1 cellular context compared by ENCODE assay signal in the genomic region with DNA sequence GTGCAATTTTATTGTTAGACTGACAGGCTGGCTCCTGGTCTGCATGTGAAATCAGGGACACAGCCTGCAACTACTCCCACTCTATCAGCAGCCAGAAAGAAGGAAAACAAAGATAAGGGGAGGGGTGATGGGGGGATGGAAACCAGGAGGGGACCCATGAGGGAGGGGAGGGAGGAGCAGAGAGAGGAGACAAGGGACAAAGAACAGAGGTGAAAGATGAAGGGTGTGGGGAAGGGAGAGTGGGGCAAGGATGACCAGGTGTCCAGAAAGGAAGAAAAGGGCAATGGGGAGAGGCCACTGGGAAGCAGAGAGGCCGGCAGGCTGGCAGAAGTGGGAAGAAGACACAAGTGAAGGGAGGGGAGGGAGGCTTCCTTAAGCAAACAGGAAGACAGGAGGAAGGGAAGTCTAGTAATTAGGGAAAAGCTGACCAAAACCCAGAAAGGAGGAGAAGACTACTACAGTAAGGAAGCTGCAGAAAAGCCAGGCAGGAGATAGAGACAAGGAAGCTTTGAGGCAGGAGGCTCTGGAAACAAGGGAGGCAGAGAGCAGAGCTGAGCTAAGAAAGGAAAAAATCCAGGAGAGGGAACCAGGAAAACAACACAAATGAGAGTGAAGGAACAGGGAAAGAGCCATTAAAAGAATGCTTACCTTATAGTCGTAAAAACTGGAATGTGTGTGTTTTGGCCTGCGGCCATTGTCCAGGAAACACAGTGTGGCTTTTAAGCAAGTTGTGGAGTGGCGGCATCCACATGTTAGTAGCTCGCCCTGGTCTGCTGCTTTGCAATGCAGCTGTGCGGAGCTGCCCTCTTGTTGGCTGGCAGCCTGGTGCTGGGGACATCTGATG.
A peak's percentile ranks its signal among the peaks of the same experiment; 100 is the strongest.
TF ChIP-seq lines count a peak whose summit lies in the region.

No MANE protein-coding gene starts in this region.

TF ChIP-seq in HEK293, 187 proteins besides CTCF, POLR2A, EP300 and RAD21 (continued from another document):
- TF ChIP-seq, protein P1, sequence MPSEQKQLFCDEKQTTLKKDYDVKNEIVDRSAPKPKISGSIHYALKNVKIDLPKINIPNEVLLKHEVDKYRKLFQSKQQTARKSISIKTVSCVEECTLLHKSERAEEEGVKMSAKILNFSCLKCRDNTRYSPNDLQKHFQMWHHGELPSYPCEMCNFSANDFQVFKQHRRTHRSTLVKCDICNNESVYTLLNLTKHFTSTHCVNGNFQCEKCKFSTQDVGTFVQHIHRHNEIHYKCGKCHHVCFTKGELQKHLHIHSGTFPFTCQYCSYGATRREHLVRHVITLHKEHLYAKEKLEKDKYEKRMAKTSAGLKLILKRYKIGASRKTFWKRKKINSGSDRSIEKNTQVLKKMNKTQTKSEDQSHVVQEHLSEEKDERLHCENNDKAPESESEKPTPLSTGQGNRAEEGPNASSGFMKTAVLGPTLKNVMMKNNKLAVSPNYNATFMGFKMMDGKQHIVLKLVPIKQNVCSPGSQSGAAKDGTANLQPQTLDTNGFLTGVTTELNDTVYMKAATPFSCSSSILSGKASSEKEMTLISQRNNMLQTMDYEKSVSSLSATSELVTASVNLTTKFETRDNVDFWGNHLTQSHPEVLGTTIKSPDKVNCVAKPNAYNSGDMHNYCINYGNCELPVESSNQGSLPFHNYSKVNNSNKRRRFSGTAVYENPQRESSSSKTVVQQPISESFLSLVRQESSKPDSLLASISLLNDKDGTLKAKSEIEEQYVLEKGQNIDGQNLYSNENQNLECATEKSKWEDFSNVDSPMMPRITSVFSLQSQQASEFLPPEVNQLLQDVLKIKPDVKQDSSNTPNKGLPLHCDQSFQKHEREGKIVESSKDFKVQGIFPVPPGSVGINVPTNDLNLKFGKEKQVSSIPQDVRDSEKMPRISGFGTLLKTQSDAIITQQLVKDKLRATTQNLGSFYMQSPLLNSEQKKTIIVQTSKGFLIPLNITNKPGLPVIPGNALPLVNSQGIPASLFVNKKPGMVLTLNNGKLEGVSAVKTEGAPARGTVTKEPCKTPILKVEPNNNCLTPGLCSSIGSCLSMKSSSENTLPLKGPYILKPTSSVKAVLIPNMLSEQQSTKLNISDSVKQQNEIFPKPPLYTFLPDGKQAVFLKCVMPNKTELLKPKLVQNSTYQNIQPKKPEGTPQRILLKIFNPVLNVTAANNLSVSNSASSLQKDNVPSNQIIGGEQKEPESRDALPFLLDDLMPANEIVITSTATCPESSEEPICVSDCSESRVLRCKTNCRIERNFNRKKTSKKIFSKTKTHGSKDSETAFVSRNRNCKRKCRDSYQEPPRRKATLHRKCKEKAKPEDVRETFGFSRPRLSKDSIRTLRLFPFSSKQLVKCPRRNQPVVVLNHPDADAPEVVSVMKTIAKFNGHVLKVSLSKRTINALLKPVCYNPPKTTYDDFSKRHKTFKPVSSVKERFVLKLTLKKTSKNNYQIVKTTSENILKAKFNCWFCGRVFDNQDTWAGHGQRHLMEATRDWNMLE (tag by site-specific recombination; conservative IDR thresholded peaks at IDR 0.05; ENCODE audit: low read depth), result 0 out of 2 replicates have a peak, but pooled peaks have one; percentile 32
- TF ChIP-seq, protein P2, sequence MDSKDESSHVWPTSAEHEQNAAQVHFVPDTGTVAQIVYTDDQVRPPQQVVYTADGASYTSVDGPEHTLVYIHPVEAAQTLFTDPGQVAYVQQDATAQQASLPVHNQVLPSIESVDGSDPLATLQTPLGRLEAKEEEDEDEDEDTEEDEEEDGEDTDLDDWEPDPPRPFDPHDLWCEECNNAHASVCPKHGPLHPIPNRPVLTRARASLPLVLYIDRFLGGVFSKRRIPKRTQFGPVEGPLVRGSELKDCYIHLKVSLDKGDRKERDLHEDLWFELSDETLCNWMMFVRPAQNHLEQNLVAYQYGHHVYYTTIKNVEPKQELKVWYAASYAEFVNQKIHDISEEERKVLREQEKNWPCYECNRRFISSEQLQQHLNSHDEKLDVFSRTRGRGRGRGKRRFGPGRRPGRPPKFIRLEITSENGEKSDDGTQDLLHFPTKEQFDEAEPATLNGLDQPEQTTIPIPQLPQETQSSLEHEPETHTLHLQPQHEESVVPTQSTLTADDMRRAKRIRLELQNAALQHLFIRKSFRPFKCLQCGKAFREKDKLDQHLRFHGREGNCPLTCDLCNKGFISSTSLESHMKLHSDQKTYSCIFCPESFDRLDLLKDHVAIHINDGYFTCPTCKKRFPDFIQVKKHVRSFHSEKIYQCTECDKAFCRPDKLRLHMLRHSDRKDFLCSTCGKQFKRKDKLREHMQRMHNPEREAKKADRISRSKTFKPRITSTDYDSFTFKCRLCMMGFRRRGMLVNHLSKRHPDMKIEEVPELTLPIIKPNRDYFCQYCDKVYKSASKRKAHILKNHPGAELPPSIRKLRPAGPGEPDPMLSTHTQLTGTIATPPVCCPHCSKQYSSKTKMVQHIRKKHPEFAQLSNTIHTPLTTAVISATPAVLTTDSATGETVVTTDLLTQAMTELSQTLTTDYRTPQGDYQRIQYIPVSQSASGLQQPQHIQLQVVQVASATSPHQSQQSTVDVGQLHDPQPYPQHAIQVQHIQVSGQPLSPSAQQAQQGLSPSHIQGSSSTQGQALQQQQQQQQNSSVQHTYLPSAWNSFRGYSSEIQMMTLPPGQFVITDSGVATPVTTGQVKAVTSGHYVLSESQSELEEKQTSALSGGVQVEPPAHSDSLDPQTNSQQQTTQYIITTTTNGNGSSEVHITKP (tag by site-specific recombination; IDR thresholded peaks at IDR 0.05), result peak; percentile 54
- TF ChIP-seq ZNF2 (tag by site-specific recombination; IDR thresholded peaks at IDR 0.05), result peak; percentile 43; the same call in 1 of the 2 replicates
- peak; percentile 27; the same call in 1 of the 2 replicates for TF ChIP-seq ZBTB17 (tag by site-specific recombination; IDR thresholded peaks at IDR 0.05)
- peak; percentile 55 for TF ChIP-seq FEZF1 (tag by site-specific recombination; IDR thresholded peaks at IDR 0.05)
- TF ChIP-seq ZXDB (tag by site-specific recombination; IDR thresholded peaks at IDR 0.05), result peak; percentile 25; the same call in 1 of the 2 replicates
- TF ChIP-seq ZIC2 (tag by site-specific recombination; IDR thresholded peaks at IDR 0.05), result no peak
- TF ChIP-seq, protein P3, sequence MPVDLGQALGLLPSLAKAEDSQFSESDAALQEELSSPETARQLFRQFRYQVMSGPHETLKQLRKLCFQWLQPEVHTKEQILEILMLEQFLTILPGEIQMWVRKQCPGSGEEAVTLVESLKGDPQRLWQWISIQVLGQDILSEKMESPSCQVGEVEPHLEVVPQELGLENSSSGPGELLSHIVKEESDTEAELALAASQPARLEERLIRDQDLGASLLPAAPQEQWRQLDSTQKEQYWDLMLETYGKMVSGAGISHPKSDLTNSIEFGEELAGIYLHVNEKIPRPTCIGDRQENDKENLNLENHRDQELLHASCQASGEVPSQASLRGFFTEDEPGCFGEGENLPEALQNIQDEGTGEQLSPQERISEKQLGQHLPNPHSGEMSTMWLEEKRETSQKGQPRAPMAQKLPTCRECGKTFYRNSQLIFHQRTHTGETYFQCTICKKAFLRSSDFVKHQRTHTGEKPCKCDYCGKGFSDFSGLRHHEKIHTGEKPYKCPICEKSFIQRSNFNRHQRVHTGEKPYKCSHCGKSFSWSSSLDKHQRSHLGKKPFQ (tag by site-specific recombination; IDR thresholded peaks at IDR 0.05), result no peak
- TF ChIP-seq ZNF791 (tag by site-specific recombination; IDR thresholded peaks at IDR 0.05), result no peak
- 0 out of 2 replicates have a peak, but pooled peaks have one; percentile 18 for TF ChIP-seq KLF7 (tag by site-specific recombination; IDR thresholded peaks at IDR 0.05; ENCODE audit: borderline replicate concordance)
- peak; percentile 71 for TF ChIP-seq ZNF366 (tag by site-specific recombination; conservative IDR thresholded peaks at IDR 0.05)
- TF ChIP-seq, protein P4, sequence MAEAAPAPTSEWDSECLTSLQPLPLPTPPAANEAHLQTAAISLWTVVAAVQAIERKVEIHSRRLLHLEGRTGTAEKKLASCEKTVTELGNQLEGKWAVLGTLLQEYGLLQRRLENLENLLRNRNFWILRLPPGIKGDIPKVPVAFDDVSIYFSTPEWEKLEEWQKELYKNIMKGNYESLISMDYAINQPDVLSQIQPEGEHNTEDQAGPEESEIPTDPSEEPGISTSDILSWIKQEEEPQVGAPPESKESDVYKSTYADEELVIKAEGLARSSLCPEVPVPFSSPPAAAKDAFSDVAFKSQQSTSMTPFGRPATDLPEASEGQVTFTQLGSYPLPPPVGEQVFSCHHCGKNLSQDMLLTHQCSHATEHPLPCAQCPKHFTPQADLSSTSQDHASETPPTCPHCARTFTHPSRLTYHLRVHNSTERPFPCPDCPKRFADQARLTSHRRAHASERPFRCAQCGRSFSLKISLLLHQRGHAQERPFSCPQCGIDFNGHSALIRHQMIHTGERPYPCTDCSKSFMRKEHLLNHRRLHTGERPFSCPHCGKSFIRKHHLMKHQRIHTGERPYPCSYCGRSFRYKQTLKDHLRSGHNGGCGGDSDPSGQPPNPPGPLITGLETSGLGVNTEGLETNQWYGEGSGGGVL (tag by site-specific recombination; IDR thresholded peaks at IDR 0.05), result peak; percentile 73
- TF ChIP-seq ZNF274 (IDR thresholded peaks at IDR 0.05; ENCODE audit: low read length), result no peak
- TF ChIP-seq ZNF274 (tag by site-specific recombination; IDR thresholded peaks at IDR 0.05; ENCODE audit: borderline replicate concordance), result no peak
- TF ChIP-seq, protein P5, sequence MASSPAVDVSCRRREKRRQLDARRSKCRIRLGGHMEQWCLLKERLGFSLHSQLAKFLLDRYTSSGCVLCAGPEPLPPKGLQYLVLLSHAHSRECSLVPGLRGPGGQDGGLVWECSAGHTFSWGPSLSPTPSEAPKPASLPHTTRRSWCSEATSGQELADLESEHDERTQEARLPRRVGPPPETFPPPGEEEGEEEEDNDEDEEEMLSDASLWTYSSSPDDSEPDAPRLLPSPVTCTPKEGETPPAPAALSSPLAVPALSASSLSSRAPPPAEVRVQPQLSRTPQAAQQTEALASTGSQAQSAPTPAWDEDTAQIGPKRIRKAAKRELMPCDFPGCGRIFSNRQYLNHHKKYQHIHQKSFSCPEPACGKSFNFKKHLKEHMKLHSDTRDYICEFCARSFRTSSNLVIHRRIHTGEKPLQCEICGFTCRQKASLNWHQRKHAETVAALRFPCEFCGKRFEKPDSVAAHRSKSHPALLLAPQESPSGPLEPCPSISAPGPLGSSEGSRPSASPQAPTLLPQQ (tag by site-specific recombination; IDR thresholded peaks at IDR 0.05), result peak; percentile 26; the same call in 1 of the 2 replicates
- TF ChIP-seq, protein P6, sequence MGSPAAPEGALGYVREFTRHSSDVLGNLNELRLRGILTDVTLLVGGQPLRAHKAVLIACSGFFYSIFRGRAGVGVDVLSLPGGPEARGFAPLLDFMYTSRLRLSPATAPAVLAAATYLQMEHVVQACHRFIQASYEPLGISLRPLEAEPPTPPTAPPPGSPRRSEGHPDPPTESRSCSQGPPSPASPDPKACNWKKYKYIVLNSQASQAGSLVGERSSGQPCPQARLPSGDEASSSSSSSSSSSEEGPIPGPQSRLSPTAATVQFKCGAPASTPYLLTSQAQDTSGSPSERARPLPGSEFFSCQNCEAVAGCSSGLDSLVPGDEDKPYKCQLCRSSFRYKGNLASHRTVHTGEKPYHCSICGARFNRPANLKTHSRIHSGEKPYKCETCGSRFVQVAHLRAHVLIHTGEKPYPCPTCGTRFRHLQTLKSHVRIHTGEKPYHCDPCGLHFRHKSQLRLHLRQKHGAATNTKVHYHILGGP (tag by site-specific recombination; IDR thresholded peaks at IDR 0.05), result peak; percentile 24; the same call in 1 of the 2 replicates
- TF ChIP-seq, protein P7, sequence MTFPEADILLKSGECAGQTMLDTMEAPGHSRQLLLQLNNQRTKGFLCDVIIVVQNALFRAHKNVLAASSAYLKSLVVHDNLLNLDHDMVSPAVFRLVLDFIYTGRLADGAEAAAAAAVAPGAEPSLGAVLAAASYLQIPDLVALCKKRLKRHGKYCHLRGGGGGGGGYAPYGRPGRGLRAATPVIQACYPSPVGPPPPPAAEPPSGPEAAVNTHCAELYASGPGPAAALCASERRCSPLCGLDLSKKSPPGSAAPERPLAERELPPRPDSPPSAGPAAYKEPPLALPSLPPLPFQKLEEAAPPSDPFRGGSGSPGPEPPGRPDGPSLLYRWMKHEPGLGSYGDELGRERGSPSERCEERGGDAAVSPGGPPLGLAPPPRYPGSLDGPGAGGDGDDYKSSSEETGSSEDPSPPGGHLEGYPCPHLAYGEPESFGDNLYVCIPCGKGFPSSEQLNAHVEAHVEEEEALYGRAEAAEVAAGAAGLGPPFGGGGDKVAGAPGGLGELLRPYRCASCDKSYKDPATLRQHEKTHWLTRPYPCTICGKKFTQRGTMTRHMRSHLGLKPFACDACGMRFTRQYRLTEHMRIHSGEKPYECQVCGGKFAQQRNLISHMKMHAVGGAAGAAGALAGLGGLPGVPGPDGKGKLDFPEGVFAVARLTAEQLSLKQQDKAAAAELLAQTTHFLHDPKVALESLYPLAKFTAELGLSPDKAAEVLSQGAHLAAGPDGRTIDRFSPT (tag by site-specific recombination; IDR thresholded peaks at IDR 0.05), result peak; percentile 53; the same call in 1 of the 2 replicates
- TF ChIP-seq, protein P8, sequence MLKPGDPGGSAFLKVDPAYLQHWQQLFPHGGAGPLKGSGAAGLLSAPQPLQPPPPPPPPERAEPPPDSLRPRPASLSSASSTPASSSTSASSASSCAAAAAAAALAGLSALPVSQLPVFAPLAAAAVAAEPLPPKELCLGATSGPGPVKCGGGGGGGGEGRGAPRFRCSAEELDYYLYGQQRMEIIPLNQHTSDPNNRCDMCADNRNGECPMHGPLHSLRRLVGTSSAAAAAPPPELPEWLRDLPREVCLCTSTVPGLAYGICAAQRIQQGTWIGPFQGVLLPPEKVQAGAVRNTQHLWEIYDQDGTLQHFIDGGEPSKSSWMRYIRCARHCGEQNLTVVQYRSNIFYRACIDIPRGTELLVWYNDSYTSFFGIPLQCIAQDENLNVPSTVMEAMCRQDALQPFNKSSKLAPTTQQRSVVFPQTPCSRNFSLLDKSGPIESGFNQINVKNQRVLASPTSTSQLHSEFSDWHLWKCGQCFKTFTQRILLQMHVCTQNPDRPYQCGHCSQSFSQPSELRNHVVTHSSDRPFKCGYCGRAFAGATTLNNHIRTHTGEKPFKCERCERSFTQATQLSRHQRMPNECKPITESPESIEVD (tag by site-specific recombination; IDR thresholded peaks at IDR 0.05), result peak; percentile 74
- TF ChIP-seq ZSCAN16 (tag by site-specific recombination; IDR thresholded peaks at IDR 0.05), result peak; percentile 86; the same call in 1 of the 2 replicates
- TF ChIP-seq ZNF629 (tag by site-specific recombination; IDR thresholded peaks at IDR 0.05), result 0 out of 2 replicates have a peak, but pooled peaks have one; percentile 22
- peak; percentile 63; the same call in 1 of the 2 replicates for TF ChIP-seq ZNF600 (tag by site-specific recombination; IDR thresholded peaks at IDR 0.05)
